Comparison of ENCODE assay signal across 8 cellular contexts in genomic region chr6:20402181-20403079, GRCh38. TPM values are rescaled to one million over a fixed set of nuclear protein-coding genes. Genes with fewer than 3 reads are reported as not detected.
DNase-seq lines count a peak whose midpoint lies in the region; ATAC-seq and TF ChIP-seq lines count a peak whose summit lies in the region.

No MANE protein-coding gene starts in this region.

- peaks cover 17% of the 10 kb centered on the region for H3K4me1 ChIP-seq in MM.1S (ENCODE audit: low read length)

- peaks cover 51% of the 10 kb centered on the region for H3K79me2 ChIP-seq in MM.1S (ENCODE audit: low read length)

- no peaks in the 10 kb centered on the region for H4K20me1 ChIP-seq in MM.1S (ENCODE audit: insufficient read depth, low read length)

- peaks cover 0 to 5% (median 0%) of the 10 kb centered on the region in 5 experiments for H3K9me3 Mint-ChIP-seq in brain

- peak overlapping the region; percentile 92 to 98 (median 95) for H3K4me3 Mint-ChIP-seq in brain

- H3K4me1 Mint-ChIP-seq in brain: peaks cover 19% of the 10 kb centered on the region

- peak overlapping the region; percentile 74; the same call in 1 of the 2 replicates for H3K4me2 ChIP-seq in MM.1S (ENCODE audit: low read depth, low read length)

- H3K4me3 ChIP-seq in MM.1S (ENCODE audit: low read length): peak overlapping the region; percentile 83

- H3K9me3 ChIP-seq in MM.1S (replicated peaks; ENCODE audit: insufficient read depth, low read length): no peaks in the 10 kb centered on the region

- no peaks in the 10 kb centered on the region for H3K36me3 ChIP-seq in MM.1S (replicated peaks; ENCODE audit: insufficient read depth, low read length)

- peak overlapping the region; percentile 72 for H2AFZ ChIP-seq in MM.1S (ENCODE audit: low read length)

- no peaks in the 10 kb centered on the region for H3K27me3 ChIP-seq in MM.1S (replicated peaks; ENCODE audit: insufficient read depth, low read length)

- peaks cover 4% of the 10 kb centered on the region for H3K36me3 Mint-ChIP-seq in brain

- peak overlapping the region; percentile 87 to 99 (median 90) for H3K27ac Mint-ChIP-seq in brain

- peaks cover 26% of the 10 kb centered on the region for H3F3A ChIP-seq in MM.1S (ENCODE audit: insufficient read depth, low read length)

- peak overlapping the region; percentile 95 for H3K9ac ChIP-seq in MM.1S (ENCODE audit: low read length)

- H3K27ac ChIP-seq in MM.1S (ENCODE audit: low read length): peak overlapping the region; percentile 94

- ATAC-seq in HG03565 (IDR thresholded peaks at IDR 0.05; ENCODE audit: unreplicated experiment): no peak

- H3K9me2 ChIP-seq in MM.1S (replicated peaks; ENCODE audit: insufficient read depth, low read length): no peaks in the 10 kb centered on the region

- peak; percentile 54 for DNase-seq in GM03348 (ENCODE audit: low spot score)
- DNase-seq in MM.1S: peak; percentile 30
- peak; percentile 31 for DNase-seq in T-helper 9 cell
- DNase-seq in iris pigment epithelial cell (ENCODE audit: low read depth): peak; percentile 37
- DNase-seq in stimulated activated CD4-positive, alpha-beta T cell treated with anti-CD3 and anti-CD28 coated beads, Interleukin-12 subunit alpha, Interleukin-12 subunit beta, amount 100 ng/mL, for 24 hours (ENCODE audit: low read depth in 2 of 2): peak; percentile 36 to 40
- no peak for DNase-seq in inferior parietal cortex (ENCODE audit: extremely low spot score)

- H3K27me3 Mint-ChIP-seq in brain: peaks cover 9% of the 10 kb centered on the region

- no peak for TF ChIP-seq CTCF in MM.1S (IDR thresholded peaks at IDR 0.05; ENCODE audit: low read length)
- no peak for TF ChIP-seq CTCF in brain (conservative IDR thresholded peaks at IDR 0.05)

RNA-seq across cellular contexts. Expression of gene E2F3, which starts 0.8 kb away (rescaled TPM):
- polyA plus RNA-seq in brain (ENCODE audit: insufficient read depth, low read depth, low replicate concordance): 8.3 TPM
